In genomic region chr2:147538848-147539247, GRCh38 we compare ENCODE assay signal across 23 cellular contexts.
"Had no signal": no experiment of that assay in that cellular context is flagged by ENCODE, and none has a peak within 500 bp of the region (broad histone marks: within the 10 kb centered on the region; RNA-seq: fewer than 3 reads in every experiment).

No MANE protein-coding gene starts in this region.

- H3K9me3 ChIP-seq: Peyer's patch had no signal

- H3K36me3 ChIP-seq: Peyer's patch had no signal

- H3K4me1 Mint-ChIP-seq: activated CD8-positive, alpha-beta memory T cell treated with anti-CD3 and anti-CD28 coated beads, Interleukin-2, amount 10 ng/mL, durations not matched to agents 7 days and 5 days; activated naive CD4-positive, alpha-beta T cell treated with anti-CD3 and anti-CD28 coated beads, Interleukin-2, amount 50 U/mL, for 24 hours had no signal

- H3K9me3 Mint-ChIP-seq: activated naive CD4-positive, alpha-beta T cell treated with anti-CD3 and anti-CD28 coated beads, Interleukin-2, amount 50 U/mL, for 24 hours; activated T-cell treated with anti-CD3 and anti-CD28 coated beads, Interleukin-2, amount 50 U/mL, for 24 hours; activated T-helper 1 cell treated with anti-CD3 and anti-CD28 coated beads, Interleukin-12 subunit alpha, Interleukin-12 subunit beta, Interleukin-2, Interleukin-4 antibody, amounts not matched to agents 30 ng/mL and 10 ng/mL and 1 ng/mL, durations not matched to agents 14 hours and 24 hours and 36 hours; WTC11 had no signal

- H3K27ac Mint-ChIP-seq: activated CD8-positive, alpha-beta memory T cell treated with anti-CD3 and anti-CD28 coated beads, Interleukin-2, amount 10 ng/mL, durations not matched to agents 7 days and 5 days; activated T-cell treated with anti-CD3 and anti-CD28 coated beads, Interleukin-2, amount 50 U/mL, for 24 hours; activated T-helper 1 cell treated with anti-CD3 and anti-CD28 coated beads, Interleukin-12 subunit alpha, Interleukin-12 subunit beta, Interleukin-2, Interleukin-4 antibody, amounts not matched to agents 30 ng/mL and 10 ng/mL and 1 ng/mL, durations not matched to agents 14 hours and 24 hours and 36 hours; T-helper 17 cell; WTC11 had no signal

- H3K4me3 ChIP-seq: Peyer's patch had no signal

- H3K36me3 Mint-ChIP-seq: activated CD8-positive, alpha-beta memory T cell treated with anti-CD3 and anti-CD28 coated beads, Interleukin-2, amount 10 ng/mL, durations not matched to agents 7 days and 5 days; activated naive CD4-positive, alpha-beta T cell treated with anti-CD3 and anti-CD28 coated beads, Interleukin-2, amount 50 U/mL, for 24 hours; WTC11 had no signal

- H3K4me3 Mint-ChIP-seq: activated CD8-positive, alpha-beta memory T cell treated with anti-CD3 and anti-CD28 coated beads, Interleukin-2, amount 10 ng/mL, durations not matched to agents 7 days and 5 days; activated naive CD4-positive, alpha-beta T cell treated with anti-CD3 and anti-CD28 coated beads, Interleukin-2, amount 50 U/mL, for 24 hours; activated T-cell treated with anti-CD3 and anti-CD28 coated beads, Interleukin-2, amount 50 U/mL, for 24 hours; activated T-helper 1 cell treated with anti-CD3 and anti-CD28 coated beads, Interleukin-12 subunit alpha, Interleukin-12 subunit beta, Interleukin-2, Interleukin-4 antibody, amounts not matched to agents 30 ng/mL and 10 ng/mL and 1 ng/mL, durations not matched to agents 14 hours and 24 hours and 36 hours; T-helper 17 cell; WTC11 had no signal

- H3K27me3 ChIP-seq: Peyer's patch had no signal

- H3K27ac ChIP-seq: Peyer's patch had no signal

- ATAC-seq: activated CD8-positive, alpha-beta memory T cell treated with anti-CD3 and anti-CD28 coated beads, Interleukin-2, amount 10 ng/mL, durations not matched to agents 7 days and 5 days; T-helper 17 cell; WTC11 had no signal

- H3K27me3 Mint-ChIP-seq: activated CD8-positive, alpha-beta memory T cell treated with anti-CD3 and anti-CD28 coated beads, Interleukin-2, amount 10 ng/mL, durations not matched to agents 7 days and 5 days; activated naive CD4-positive, alpha-beta T cell treated with anti-CD3 and anti-CD28 coated beads, Interleukin-2, amount 50 U/mL, for 24 hours; activated T-cell treated with anti-CD3 and anti-CD28 coated beads, Interleukin-2, amount 50 U/mL, for 24 hours; T-helper 17 cell had no signal

- DNase-seq: activated CD4-positive, alpha-beta T cell treated with anti-CD3 and anti-CD28 coated beads for 48 hours; activated CD4-positive, alpha-beta T cell treated with anti-CD3 and anti-CD28 coated beads, Interleukin-2, amount 50 U/mL, for 4 hours; activated CD4-positive, CD25-positive, alpha-beta regulatory T cell treated with anti-CD3 and anti-CD28 coated beads, Interleukin-2, amount 50 U/mL, for 72 hours; activated CD8-positive, alpha-beta memory T cell treated with anti-CD3 and anti-CD28 coated beads, Interleukin-2, amount 10 ng/mL, durations not matched to agents 7 days and 5 days; activated effector memory CD4-positive, alpha-beta T cell treated with Interleukin-2 at 50 U/mL for 16 hours; activated naive CD4-positive, alpha-beta T cell; activated T-cell treated with anti-CD3 and anti-CD28 coated beads, Interleukin-2, amount 50 U/mL, for 24 hours; amniotic stem cell; caudate nucleus; KBM-7; NCI-H1105 treated with DMSO at 0.1 percent for 48 hours; NCI-H1436 treated with DMSO at 0.1 percent for 48 hours; NCI-H187; NCI-H2081; NCI-H510A treated with DMSO at 0.1 percent for 48 hours; NCI-H69; Peyer's patch; SIG-M5; T-helper 17 cell; T-helper 9 cell had no signal

- H3K4me1 ChIP-seq: Peyer's patch had no signal
